8 cellular contexts compared by ENCODE assay signal in genomic region chr7:106071999-106072714, GRCh38. TPM values are rescaled to one million over a fixed set of nuclear protein-coding genes. Genes with fewer than 3 reads are reported as not detected.
DNase-seq lines count a peak whose midpoint lies in the region; ATAC-seq and TF ChIP-seq lines count a peak whose summit lies in the region.

No MANE protein-coding gene starts in this region.

- peak overlapping the region; percentile 70 for H3K4me2 ChIP-seq in Karpas-422 (ENCODE audit: low read depth, low read length, poor library complexity, severe bottlenecking)

- H3K9me2 ChIP-seq in Karpas-422 (replicated peaks; ENCODE audit: insufficient read depth, low read length) = no peaks in the 10 kb centered on the region

- no peak overlapping the region for H2AFZ ChIP-seq in Karpas-422 (ENCODE audit: low read length)

- no peaks in the 10 kb centered on the region for H3K79me2 ChIP-seq in Karpas-422 (ENCODE audit: low read length)

- H3K27ac ChIP-seq in Karpas-422 (ENCODE audit: low read length) (peak overlapping the region; percentile 99), aorta (ENCODE audit: low read depth in 1 of 2, low read length in 2 of 2) (no peak overlapping the region)

- H3K9ac ChIP-seq in Karpas-422 (ENCODE audit: low read length) = peak overlapping the region; percentile 72

- WGBS in aorta, 2 donors = 31 to 36% methylated on average over 9 of the region's 9 CpGs

- H3K4me1 ChIP-seq in Karpas-422 (ENCODE audit: low read length) (peaks cover 100% of the 10 kb centered on the region), aorta (ENCODE audit: control insufficient read depth in 1 of 2, insufficient read depth in 2 of 2, low read length in 2 of 2) (no peaks in the 10 kb centered on the region)

- no peaks in the 10 kb centered on the region for H3K27me3 ChIP-seq in Karpas-422 (ENCODE audit: low read length)
- H3K27me3 ChIP-seq in aorta (ENCODE audit: control insufficient read depth in 1 of 2, insufficient read depth in 2 of 2, low read length in 1 of 2) = no peaks in the 10 kb centered on the region

- H3K9me3 ChIP-seq in Karpas-422 (ENCODE audit: low read length) = no peaks in the 10 kb centered on the region
- no peaks in the 10 kb centered on the region for H3K9me3 ChIP-seq in aorta (ENCODE audit: control insufficient read depth, low read length)

- ATAC-seq in GM18505 (IDR thresholded peaks at IDR 0.05; ENCODE audit: unreplicated experiment) (peak; percentile 6), aorta (ENCODE audit: low FRiP score) (peak; percentile 23), GM18519 (IDR thresholded peaks at IDR 0.05; ENCODE audit: low FRiP score, unreplicated experiment) (no peak), HG02885 (IDR thresholded peaks at IDR 0.05; ENCODE audit: poor library complexity, unreplicated experiment) (no peak)

- H3K4me3 ChIP-seq in Karpas-422 (ENCODE audit: low read length) = peak overlapping the region; percentile 28
- no peak overlapping the region for H3K4me3 ChIP-seq in aorta (ENCODE audit: low read length in 2 of 2)

- no peaks in the 10 kb centered on the region for H3K36me3 ChIP-seq in Karpas-422 (ENCODE audit: insufficient read depth, low read length)
- no peaks in the 10 kb centered on the region for H3K36me3 ChIP-seq in aorta (ENCODE audit: control insufficient read depth in 1 of 2, insufficient read depth in 2 of 2, low read length in 1 of 2)

- DNase-seq in Karpas-422 (no peak), UCSD-AML1 (lab: John Stamatoyannopoulos, UW; ENCODE audit: unreplicated experiment) (peak; percentile 39), iris pigment epithelial cell (ENCODE audit: low read depth) (peak; percentile 16), aorta (no peak), H4 (ENCODE audit: low spot score) (no peak)

- no peaks in the 10 kb centered on the region for H4K20me1 ChIP-seq in Karpas-422 (ENCODE audit: insufficient read depth, low read depth, low read length)

- TF ChIP-seq POLR2A in GM18505 (IDR thresholded peaks at IDR 0.05; ENCODE audit: borderline replicate concordance, extremely low read depth, insufficient read depth, insufficient read length) = no peak

- intact Hi-C loops in aorta (cut with DNase I) = no loop called here

RNA-seq across cellular contexts. Expression of gene SYPL1, which starts 40.0 kb away (rescaled TPM):
- 88.9 and 251 TPM in 2 replicates for total RNA-seq in Karpas-422 (2014; rRNA removed; shearing (Covaris generic); ENCODE audit: low replicate concordance)
- total RNA-seq in aorta = 10 to 100 TPM; 69.1 to 70.5 TPM
- 10 to 100 TPM; 38.9 to 56.0 TPM for polyA plus RNA-seq in aorta
- total RNA-seq in H4 (2014; rRNA removed; shearing (Covaris generic)) = 57.8 and 65.2 TPM in 2 replicates

Comparison
In these comparisons a context has a peak if more than half of its experiments do, and no peak if none do; other contexts are left out.
1. ATAC-seq: peak in GM18505 (single experiment) and aorta (single experiment); none in GM18519 (single experiment) and HG02885 (single experiment).
2. DNase-seq: peak in UCSD-AML1 (single experiment) and iris pigment epithelial cell (single experiment); none in Karpas-422 (single experiment), aorta (0 of 2) and H4 (single experiment).